ENCODE assay signal across 9 cellular contexts in genomic region chr9:127122176-127123151, GRCh38. TPM values are rescaled to one million over a fixed set of nuclear protein-coding genes. Genes with fewer than 3 reads are reported as not detected.
DNase-seq lines count a peak whose midpoint lies in the region; ATAC-seq and TF ChIP-seq lines count a peak whose summit lies in the region.
"Had no signal": no experiment of that assay in that cellular context is flagged by ENCODE, and none has a peak within 500 bp of the region (broad histone marks: within the 10 kb centered on the region; RNA-seq: fewer than 3 reads in every experiment).

Gene ANGPTL2 (minus strand): TSS chr9:127122635. CDS start chr9:127108731, 13,904 bp downstream.

- peak within 1 kb of the TSS; percentile 38 to 49 (median 44) for H3K4me3 ChIP-seq in upper lobe of left lung

- peak; percentile 42 to 90 (median 83) for DNase-seq in NCI-H1417 (lab: John Stamatoyannopoulos, UW)
- no peak for DNase-seq in NCI-H1417 treated with DMSO at 0.1 percent for 48 hours (lab: John Stamatoyannopoulos, UW)
- DNase-seq in LHCN-M2 (ENCODE audit: low read depth) = peak; percentile 96
- DNase-seq in activated T-cell treated with anti-CD3 and anti-CD28 coated beads, Interleukin-2, amount 50 U/mL, for 4 hours = no peak
- peak; percentile 93 for DNase-seq in foreskin melanocyte
- peak; percentile 97 for DNase-seq in myocyte (ENCODE audit: low read depth)
- DNase-seq in upper lobe of left lung = peak; percentile 73 to 94
- no peak for DNase-seq in NK-92 treated with Interleukin-12 subunit alpha and Interleukin-12 subunit beta, amount 100 ng/mL, for 24 hours (lab: John Stamatoyannopoulos, UW)

- H3K9me3 ChIP-seq in upper lobe of left lung = no peaks in the 10 kb centered on the region

- no peak within 1 kb of the TSS for H3K4me3 Mint-ChIP-seq in activated T-cell treated with anti-CD3 and anti-CD28 coated beads, Interleukin-2, amount 50 U/mL, for 4 hours

- peaks cover 29% of the 10 kb centered on the region for H3K27me3 Mint-ChIP-seq in activated T-cell treated with anti-CD3 and anti-CD28 coated beads, Interleukin-2, amount 50 U/mL, for 4 hours (ENCODE audit: low read depth)

- TF ChIP-seq POLR2A in upper lobe of left lung (IDR thresholded peaks at IDR 0.05) = peak in 1 of 4 donors; percentile 49

- TF ChIP-seq CTCF in upper lobe of left lung (IDR thresholded peaks at IDR 0.05) = no peak

- 10 to 12% methylated on average over 10 to 42 of the region's 48 CpGs for WGBS in upper lobe of left lung, 2 donors

- peaks cover 17 to 26% (median 23%) of the 10 kb centered on the region in 4 donors for H3K4me1 ChIP-seq in upper lobe of left lung

- no peak for TF ChIP-seq EP300 in upper lobe of left lung (IDR thresholded peaks at IDR 0.05)

- H3K27ac ChIP-seq in upper lobe of left lung = peak within 1 kb of the TSS; percentile 80 to 85 (median 81)
- H3K27ac ChIP-seq: 22Rv1 had no signal

- no peaks in the 10 kb centered on the region for H3K4me1 Mint-ChIP-seq in activated T-cell treated with anti-CD3 and anti-CD28 coated beads, Interleukin-2, amount 50 U/mL, for 4 hours (ENCODE audit: low read depth)

- H3K9me3 Mint-ChIP-seq in activated T-cell treated with anti-CD3 and anti-CD28 coated beads, Interleukin-2, amount 50 U/mL, for 4 hours = no peaks in the 10 kb centered on the region

- no peaks in the 10 kb centered on the region for H3K36me3 ChIP-seq in upper lobe of left lung

- peak; percentile 70 to 72 for ATAC-seq in activated T-cell treated with anti-CD3 and anti-CD28 coated beads, Interleukin-2, amount 50 U/mL, for 4 hours
- peak; percentile 93 to 95 for ATAC-seq in upper lobe of left lung (ENCODE audit: low FRiP score in 2 of 2)

- H3K36me3 Mint-ChIP-seq in activated T-cell treated with anti-CD3 and anti-CD28 coated beads, Interleukin-2, amount 50 U/mL, for 4 hours (ENCODE audit: insufficient read depth) = peaks cover 2% of the 10 kb centered on the region

- no peaks in the 10 kb centered on the region for H3K27me3 ChIP-seq in upper lobe of left lung

RNA-seq across cellular contexts. Expression of gene ANGPTL2, which starts in this region (rescaled TPM):
- total RNA-seq in LHCN-M2 (2014; rRNA removed) = 13.5 and 36.2 TPM in 2 replicates
- polyA plus RNA-seq in LHCN-M2 (2012) = 14.3 TPM
- under 1 TPM in 1 of 3 donors, not detected in 2; 0.05 TPM for total RNA-seq in activated T-cell treated with anti-CD3 and anti-CD28 coated beads, Interleukin-2, amount 50 U/mL, for 4 hours
- total RNA-seq in myocyte = 68.3 and 80.6 TPM in 2 replicates
- 60.8 TPM for polyA plus RNA-seq in myocyte (2012)
- 10 to 100 TPM in 2 of 6 donors, 1 to 10 TPM in 4; 3.9 to 26.0 (median 7.9) TPM for total RNA-seq in upper lobe of left lung

Comparison
In these comparisons a context has a peak if more than half of its experiments do, and no peak if none do; other contexts are left out.
1. RNA of gene ANGPTL2 (total RNA-seq): 68.3 to 80.6 TPM in myocyte, 13.5 to 36.2 TPM in LHCN-M2 and 3.9 to 26.0 TPM in upper lobe of left lung; 0.05 TPM in activated T-cell treated with anti-CD3 and anti-CD28 coated beads, Interleukin-2, amount 50 U/mL, for 4 hours; every median in the first group is over 4 times any median in the second.
2. DNase-seq: peak in NCI-H1417 (3 of 3), LHCN-M2 (single experiment), foreskin melanocyte (single experiment), myocyte (single experiment) and upper lobe of left lung (2 of 2); none in NCI-H1417 treated with DMSO at 0.1 percent for 48 hours (single experiment), activated T-cell treated with anti-CD3 and anti-CD28 coated beads, Interleukin-2, amount 50 U/mL, for 4 hours (single experiment) and NK-92 treated with Interleukin-12 subunit alpha and Interleukin-12 subunit beta, amount 100 ng/mL, for 24 hours (single experiment).
3. Peak in ATAC-seq in activated T-cell treated with anti-CD3 and anti-CD28 coated beads, Interleukin-2, amount 50 U/mL, for 4 hours; RNA of the gene not detected or under 1 TPM.